ENCODE assay signal across 24 cellular contexts in the genomic region with DNA sequence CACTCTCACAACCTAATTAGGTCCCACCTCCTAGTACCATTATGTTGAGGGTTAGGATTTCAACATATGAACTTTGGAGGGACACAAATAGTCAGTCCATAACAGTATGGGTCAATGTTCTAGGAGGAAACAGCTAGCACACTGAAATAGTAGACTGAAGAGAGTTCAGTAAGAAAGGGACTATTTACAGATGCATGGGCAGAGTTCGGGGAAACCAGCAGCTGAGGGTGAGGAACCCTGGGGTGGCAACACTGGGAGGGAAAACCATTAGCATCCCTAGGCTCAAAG.
"Had no signal": no experiment of that assay in that cellular context is flagged by ENCODE, and none has a peak within 500 bp of the region (broad histone marks: within the 10 kb centered on the region; RNA-seq: fewer than 3 reads in every experiment).

No MANE protein-coding gene starts in this region.

- H3K9ac ChIP-seq: parathyroid adenoma had no signal

- DNase-seq: dorsolateral prefrontal cortex; effector CD4-positive, alpha-beta T cell; hypothalamus; immature natural killer cell; islet precursor cell; kidney glomerular epithelial cell; natural killer cell; spleen; stimulated activated CD4-positive, alpha-beta T cell treated with anti-CD3 and anti-CD28 coated beads, Interleukin-4, amount 100 ng/mL, for 4 hours; stimulated activated naive CD8-positive, alpha-beta T cell treated with anti-CD3 and anti-CD28 coated beads, Interleukin-15, Interleukin-2, amounts not matched to agents 100 U/mL and 50 U/mL, for 24 hours; substantia nigra; testis; tibial artery had no signal

- H3K79me2 ChIP-seq: parathyroid adenoma had no signal

- H3K4me3 Mint-ChIP-seq: immature natural killer cell; memory B cell; natural killer cell; neural crest cell; stimulated activated memory B cell treated with anti-CD40 and anti-IgM and Interleukin-4, amounts not matched to agents 10 μg/mL and 1 μg/mL and 100 μg/mL, for 72 hours; type B pancreatic cell had no signal

- H3K27me3 ChIP-seq: right atrium auricular region, spleen, testis, tibial artery had no signal

- H3K9me3 Mint-ChIP-seq: memory B cell, natural killer cell had no signal

- H3K4me1 ChIP-seq: parathyroid adenoma, spleen, testis, tibial artery had no signal

- FAIRE-seq: colon, frontal cortex had no signal

- H3K36me3 ChIP-seq: right atrium auricular region, spleen, tibial artery had no signal

- H3K36me3 Mint-ChIP-seq: immature natural killer cell; memory B cell; natural killer cell; stimulated activated memory B cell treated with anti-CD40 and anti-IgM and Interleukin-4, amounts not matched to agents 10 μg/mL and 1 μg/mL and 100 μg/mL, for 72 hours; type B pancreatic cell had no signal

- H2AFZ ChIP-seq: parathyroid adenoma had no signal

- H3K4me1 Mint-ChIP-seq: immature natural killer cell; memory B cell; natural killer cell; stimulated activated memory B cell treated with anti-CD40 and anti-IgM and Interleukin-4, amounts not matched to agents 10 μg/mL and 1 μg/mL and 100 μg/mL, for 72 hours had no signal

- H3K27ac Mint-ChIP-seq: immature natural killer cell; memory B cell; natural killer cell; progenitor cell of endocrine pancreas; stimulated activated memory B cell treated with anti-CD40 and anti-IgM and Interleukin-4, amounts not matched to agents 10 μg/mL and 1 μg/mL and 100 μg/mL, for 72 hours; type B pancreatic cell had no signal

- H3K9me3 ChIP-seq: right atrium auricular region, testis, tibial artery had no signal

- ATAC-seq: natural killer cell; stimulated activated memory B cell treated with anti-CD40 and anti-IgM and Interleukin-4, amounts not matched to agents 10 μg/mL and 1 μg/mL and 100 μg/mL, for 72 hours; stimulated activated naive CD8-positive, alpha-beta T cell treated with anti-CD3 and anti-CD28 coated beads, Interleukin-15, Interleukin-2, amounts not matched to agents 100 U/mL and 50 U/mL, for 24 hours had no signal

- H3K4me3 ChIP-seq: dorsolateral prefrontal cortex, lung, right atrium auricular region, skin epidermis, spleen, testis, tibial artery had no signal

- H3K27ac ChIP-seq: dorsolateral prefrontal cortex, parathyroid adenoma, skin epidermis, spleen, testis, tibial artery had no signal

- H3K27me3 Mint-ChIP-seq: progenitor cell of endocrine pancreas, type B pancreatic cell had no signal
